ENCODE assay signal across 8 cellular contexts in genomic region chr9:127915801-127916664, GRCh38. TPM values are rescaled to one million over a fixed set of nuclear protein-coding genes. Genes with fewer than 3 reads are reported as not detected.
A peak's percentile ranks its signal among the peaks of the same experiment; 100 is the strongest.
DNase-seq lines count a peak whose midpoint lies in the region; TF ChIP-seq lines count a peak whose summit lies in the region.

No MANE protein-coding gene starts in this region.

- no peaks in the 10 kb centered on the region for H3K9me3 Mint-ChIP-seq in osteocyte (ENCODE audit: unreplicated experiment)

- peaks cover 2% of the 10 kb centered on the region for H3K36me3 Mint-ChIP-seq in osteocyte (ENCODE audit: unreplicated experiment)

- TF ChIP-seq CTCF in epithelial cell of proximal tubule (conservative IDR thresholded peaks at IDR 0.05; ENCODE audit: low read depth, low read length) (no peak), osteocyte (IDR thresholded peaks at IDR 0.05) (no peak)

- DNase-seq in activated CD8-positive, alpha-beta memory T cell treated with anti-CD3 and anti-CD28 coated beads for 24 hours: peak; percentile 79
- no peak for DNase-seq in activated CD8-positive, alpha-beta memory T cell treated with anti-CD3 and anti-CD28 coated beads, Interleukin-2, amount 50 U/mL, for 48 hours
- DNase-seq in SHP77 treated with DMSO at 0.1 percent for 48 hours (lab: John Stamatoyannopoulos, UW) (peak; percentile 76), epithelial cell of proximal tubule (ENCODE audit: low read depth) (no peak), osteocyte (ENCODE audit: extremely low spot score, unreplicated experiment) (no peak), AG20443 (ENCODE audit: low spot score) (no peak), OCI-M1 (lab: John Stamatoyannopoulos, UW) (no peak), LoVo (ENCODE audit: low spot score) (no peak)

- H3K4me3 ChIP-seq in epithelial cell of proximal tubule (ENCODE audit: low read depth, low read length): peak overlapping the region; percentile 76

- H3K27me3 Mint-ChIP-seq in osteocyte (ENCODE audit: unreplicated experiment): no peaks in the 10 kb centered on the region

- H3K4me3 Mint-ChIP-seq in osteocyte (ENCODE audit: unreplicated experiment): peak overlapping the region; percentile 75

- H3K27ac Mint-ChIP-seq in osteocyte (ENCODE audit: unreplicated experiment): peak overlapping the region; percentile 79

- peaks cover 49% of the 10 kb centered on the region for H3K4me1 Mint-ChIP-seq in osteocyte (ENCODE audit: unreplicated experiment)

RNA-seq across cellular contexts. Expression of gene ST6GALNAC4, which starts 0.8 kb away (rescaled TPM):
- total RNA-seq in epithelial cell of proximal tubule: 27.4 and 28.2 TPM in 2 replicates
- 21.4 and 25.1 TPM in 2 replicates for total RNA-seq in osteocyte

RNA-seq across cellular contexts. Expression of gene PIP5KL1, which starts 14.5 kb away (rescaled TPM):
- total RNA-seq in epithelial cell of proximal tubule: 0.87 and 6.9 TPM in 2 replicates
- 2.6 and 2.9 TPM in 2 replicates for total RNA-seq in osteocyte

RNA-seq across cellular contexts. Expression of gene ST6GALNAC6, which starts 16.6 kb away (rescaled TPM):
- total RNA-seq in epithelial cell of proximal tubule (23.5 and 25.8 TPM in 2 replicates), osteocyte (73.4 and 77.0 TPM in 2 replicates)

RNA-seq across cellular contexts. Expression of gene DPM2, which starts 21.6 kb away (rescaled TPM):
- 26.2 and 26.5 TPM in 2 replicates for total RNA-seq in epithelial cell of proximal tubule
- total RNA-seq in osteocyte: 29.2 and 31.6 TPM in 2 replicates

RNA-seq across cellular contexts. Expression of gene AK1, which starts 38.6 kb away (rescaled TPM):
- total RNA-seq in epithelial cell of proximal tubule: 48.1 and 58.3 TPM in 2 replicates
- total RNA-seq in osteocyte: 57.6 and 65.8 TPM in 2 replicates

Comparison
In these comparisons a context has a peak if more than half of its experiments do, and no peak if none do; other contexts are left out.
1. DNase-seq: peak in activated CD8-positive, alpha-beta memory T cell treated with anti-CD3 and anti-CD28 coated beads for 24 hours (single experiment) and SHP77 treated with DMSO at 0.1 percent for 48 hours (single experiment); none in activated CD8-positive, alpha-beta memory T cell treated with anti-CD3 and anti-CD28 coated beads, Interleukin-2, amount 50 U/mL, for 48 hours (single experiment), epithelial cell of proximal tubule (single experiment), osteocyte (single experiment), AG20443 (single experiment), OCI-M1 (single experiment) and LoVo (single experiment).